In the genomic region with DNA sequence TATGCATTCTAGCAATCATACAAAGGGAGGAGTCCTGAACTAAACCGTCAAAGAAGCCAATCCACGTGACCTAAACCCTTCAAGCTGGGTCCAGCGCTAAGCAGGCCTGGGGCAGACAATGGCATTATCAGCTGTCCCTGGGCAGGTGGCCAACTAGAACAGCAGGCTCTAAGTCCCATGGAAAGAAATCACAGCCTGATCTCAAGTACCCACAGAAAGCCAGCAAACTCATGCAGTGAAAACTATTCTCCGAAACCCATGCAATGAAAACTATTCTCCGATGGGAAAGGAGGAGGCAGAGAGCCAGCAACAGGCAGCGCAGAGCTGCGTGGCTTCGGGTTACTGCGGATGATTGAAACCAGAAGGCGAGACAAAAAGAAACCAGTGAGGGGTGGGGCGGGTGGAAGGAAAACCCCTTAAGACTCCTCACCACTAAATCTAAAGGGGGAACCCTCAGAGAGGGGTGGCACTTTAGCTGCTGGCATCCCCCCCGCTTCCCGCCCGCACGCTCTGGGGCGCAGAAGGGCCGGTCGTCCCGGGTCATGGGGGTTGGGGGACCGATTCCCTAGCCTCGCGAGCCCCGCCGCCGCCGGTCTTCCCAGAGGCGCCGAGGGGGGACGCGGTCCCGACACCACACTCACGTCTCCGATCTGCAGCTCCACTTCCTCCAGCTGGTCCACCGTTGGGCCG, we compare ENCODE assay signal across 8 cellular contexts. TPM values are rescaled to one million over a fixed set of nuclear protein-coding genes. Genes with fewer than 3 reads are reported as not detected.
DNase-seq lines count a peak whose midpoint lies in the region; ATAC-seq and TF ChIP-seq lines count a peak whose summit lies in the region.

No MANE protein-coding gene starts in this region.

- in situ Hi-C loops in gastrocnemius medialis (cut with MboI; ENCODE audit: low sequenced_read_pairs in 4 of 4) = loop anchor here in 1 of 4 donors (10.0 kb wide), 1 partner anchor 54 kb away; the partner anchor contains the start of gene PPID

- peaks cover 22% of the 10 kb centered on the region for H3K4me1 Mint-ChIP-seq in HFFc6 (ENCODE audit: low read depth)

- H3K27me3 Mint-ChIP-seq in HFFc6 (ENCODE audit: insufficient read depth) = peaks cover 5% of the 10 kb centered on the region; the same call in 1 of the 2 replicates

- peaks cover 19% of the 10 kb centered on the region for H3K4me1 ChIP-seq in body of pancreas
- H3K4me1 ChIP-seq in iPS-15b (ENCODE audit: control insufficient read depth, insufficient read depth, low read length) = peaks cover 4% of the 10 kb centered on the region
- peaks cover 24 to 26% of the 10 kb centered on the region in 2 donors for H3K4me1 ChIP-seq in gastrocnemius medialis

- H3K27ac ChIP-seq in body of pancreas (peak overlapping the region; percentile 95 to 98 (median 96)), gastrocnemius medialis (peak overlapping the region; percentile 94 to 99 (median 97))

- peak overlapping the region; percentile 85 for H3K9ac ChIP-seq in iPS-15b (ENCODE audit: low read depth, low read length)

- H3K27me3 ChIP-seq in body of pancreas = no peaks in the 10 kb centered on the region
- H3K27me3 ChIP-seq in iPS-15b (ENCODE audit: control insufficient read depth, insufficient read depth, low read length) = no peaks in the 10 kb centered on the region
- no peaks in the 10 kb centered on the region for H3K27me3 ChIP-seq in gastrocnemius medialis

- ATAC-seq in body of pancreas (no peak), gastrocnemius medialis (no peak)

- no peaks in the 10 kb centered on the region for H3K9me3 Mint-ChIP-seq in HFFc6

- 0 to 1% methylated on average over 28 to 35 of the region's 35 CpGs for WGBS in body of pancreas, 2 donors

- H3K27ac Mint-ChIP-seq in HFFc6 = peak overlapping the region; percentile 93

- H3K4me3 ChIP-seq in GM12865 (ENCODE audit: low read depth, low read length) = peak overlapping the region; percentile 95
- peak overlapping the region; percentile 96 for H3K4me3 ChIP-seq in NB4 (ENCODE audit: low read depth, low read length)
- peak overlapping the region; percentile 51 to 97 for H3K4me3 ChIP-seq in body of pancreas
- H3K4me3 ChIP-seq in iPS-15b (ENCODE audit: low read depth, low read length) = peak overlapping the region; percentile 97
- peak overlapping the region; percentile 72 to 93 (median 82) for H3K4me3 ChIP-seq in gastrocnemius medialis

- peak overlapping the region; percentile 88 for H3K4me3 Mint-ChIP-seq in HFFc6

- DNase-seq in GM12865 (ENCODE audit: low read depth) (peak; percentile 84), HFFc6 (peak; percentile 78), NB4 (ENCODE audit: low read depth) (peak; percentile 67), T1000 (lab: John Stamatoyannopoulos, UW) (peak; percentile 1), body of pancreas (peak; percentile 73 to 85 (median 78)), gastrocnemius medialis (peak; percentile 30 to 64), cerebellar nuclear complex (lab: John Stamatoyannopoulos, UW) (no peak)

- TF ChIP-seq POLR2A in NB4 (IDR thresholded peaks at IDR 0.05; ENCODE audit: extremely low read depth, insufficient read length) (no peak), body of pancreas (IDR thresholded peaks at IDR 0.05) (no peak), gastrocnemius medialis (IDR thresholded peaks at IDR 0.05) (no peak)

- H3K36me3 Mint-ChIP-seq in HFFc6 (ENCODE audit: low read depth) = peaks cover 8% of the 10 kb centered on the region

- H3K36me3 ChIP-seq in body of pancreas (replicated peaks in 1 of 2; ENCODE audit: insufficient read depth in 1 of 2, low read depth in 2 of 2) (no peaks in the 10 kb centered on the region), iPS-15b (ENCODE audit: control insufficient read depth, insufficient read depth, low read length) (no peaks in the 10 kb centered on the region), gastrocnemius medialis (no peaks in the 10 kb centered on the region)

- TF ChIP-seq CTCF in GM12865 (IDR thresholded peaks at IDR 0.05; ENCODE audit: insufficient read depth, low read depth, low read length, missing control alignments) (no peak), HFFc6 (IDR thresholded peaks at IDR 0.05) (no peak), NB4 (IDR thresholded peaks at IDR 0.05; ENCODE audit: low read depth, low read length) (no peak), body of pancreas (IDR thresholded peaks at IDR 0.05) (no peak), gastrocnemius medialis (IDR thresholded peaks at IDR 0.05 in 4 of 5, conservative IDR thresholded peaks at IDR 0.05 in 1 of 5) (no peak)

- H3K9me3 ChIP-seq in body of pancreas = no peaks in the 10 kb centered on the region
- no peaks in the 10 kb centered on the region for H3K9me3 ChIP-seq in iPS-15b (ENCODE audit: control insufficient read depth, insufficient read depth, low read length)
- H3K9me3 ChIP-seq in gastrocnemius medialis = no peaks in the 10 kb centered on the region

- intact Hi-C loops in body of pancreas (cut with DNase I) (no loop called here), gastrocnemius medialis (cut with DNase I; ENCODE audit: low total_unique reads) (loop anchor here (1.0 to 5.0 kb wide), 3 partner anchors 46 to 431 kb away; partner anchors contain the start of gene RAPGEF2)

RNA-seq across cellular contexts. Expression of gene C4orf46, which starts 0.6 kb away (rescaled TPM):
- 10 to 100 TPM in 5 of 6 experiments, 1 to 10 TPM in 1; 8.0 to 13.8 (median 11.8) TPM for total RNA-seq in HFFc6 (2021; fragmentation: NEBNext Ultra II Directional; extraction: Animal tissue kit (Norgen Biotek cat#: 25700))
- 1 to 10 TPM; 2.3 to 3.4 TPM for total RNA-seq in body of pancreas
- 1 to 10 TPM in 3 of 4 donors, under 1 TPM in 1; 0.51 to 2.1 (median 1.4) TPM for total RNA-seq in gastrocnemius medialis

RNA-seq across cellular contexts. Expression of gene ETFDH, which starts 1.0 kb away (rescaled TPM):
- total RNA-seq in HFFc6 (2021; fragmentation: NEBNext Ultra II Directional; extraction: Animal tissue kit (Norgen Biotek cat#: 25700)) = 10 to 100 TPM; 18.3 to 23.3 (median 21.8) TPM
- total RNA-seq in body of pancreas = 10 to 100 TPM; 24.4 to 96.2 TPM
- total RNA-seq in gastrocnemius medialis = 10 to 100 TPM; 53.1 to 83.1 (median 62.0) TPM

RNA-seq across cellular contexts. Expression of gene PPID, which starts 52.1 kb away (rescaled TPM):
- total RNA-seq in HFFc6 (2021; fragmentation: NEBNext Ultra II Directional; extraction: Animal tissue kit (Norgen Biotek cat#: 25700)) = 10 to 100 TPM; 23.2 to 30.2 (median 23.9) TPM
- total RNA-seq in body of pancreas (10 to 100 TPM; 15.5 to 19.7 TPM), gastrocnemius medialis (10 to 100 TPM; 30.1 to 81.8 (median 40.6) TPM)

Comparison
In these comparisons a context has a peak if more than half of its experiments do, and no peak if none do; other contexts are left out.
1. DNase-seq: peak in GM12865 (single experiment), HFFc6 (single experiment), NB4 (single experiment), T1000 (single experiment), body of pancreas (4 of 4) and gastrocnemius medialis (2 of 2); none in cerebellar nuclear complex (0 of 2).
2. Peak in every context shown above with its lines, with median percentiles within 50 percentile points of each other: H3K4me3 ChIP-seq.